In genomic region chr1:8394456-8395321, GRCh38 we compare ENCODE assay signal across 8 cellular contexts.
DNase-seq lines count a peak whose midpoint lies in the region; ATAC-seq and TF ChIP-seq lines count a peak whose summit lies in the region.

No MANE protein-coding gene starts in this region.

- CTCF ChIA-PET in activated CD4-positive, alpha-beta memory T cell treated with anti-CD3 and anti-CD28 coated beads for 36 hours (lab: Charles Lee) = interaction anchor here (6.1 kb wide), 1 partner anchor 15 kb away, joined by 28 read pairs; no protein-coding TSS in a partner anchor

- no peaks in the 10 kb centered on the region for H3K27me3 ChIP-seq in thoracic aorta (replicated peaks; ENCODE audit: insufficient read depth)

- H3K27ac ChIP-seq in thoracic aorta = peak overlapping the region; percentile 58 to 61

- H3K4me3 Mint-ChIP-seq in activated CD4-positive, alpha-beta memory T cell treated with anti-CD3 and anti-CD28 coated beads for 36 hours = peak overlapping the region; percentile 63

- intact Hi-C loops in activated CD4-positive, alpha-beta memory T cell treated with anti-CD3 and anti-CD28 coated beads for 36 hours (cut with micrococcal nuclease) = loop anchor here (1.0 to 10.0 kb wide), 5 partner anchors 146 to 480 kb away; partner anchors contain the start of gene ENO1

- no peaks in the 10 kb centered on the region for H3K9me3 Mint-ChIP-seq in activated CD4-positive, alpha-beta memory T cell treated with anti-CD3 and anti-CD28 coated beads for 36 hours

- peak overlapping the region; percentile 38 for H3K4me3 ChIP-seq in thoracic aorta

- POLR2A ChIA-PET in activated CD4-positive, alpha-beta memory T cell treated with anti-CD3 and anti-CD28 coated beads for 36 hours (lab: Charles Lee) = interaction anchor here (1.1 kb wide), 1 partner anchor 27 kb away, joined by 3 read pairs; no protein-coding TSS in a partner anchor

- DNase-seq in activated effector memory CD4-positive, alpha-beta T cell treated with anti-CD3 and anti-CD28 coated beads, Interleukin-2, amount 50 U/mL, for 16 hours = peak; percentile 79
- DNase-seq in activated effector memory CD4-positive, alpha-beta T cell treated with Interleukin-2 at 50 U/mL for 16 hours = no peak
- peak; percentile 67 for DNase-seq in activated CD4-positive, alpha-beta memory T cell treated with anti-CD3 and anti-CD28 coated beads for 36 hours
- peak; percentile 33 for DNase-seq in hepatic stellate cell (ENCODE audit: low spot score)
- no peak for DNase-seq in thoracic aorta (ENCODE audit: low spot score)
- no peak for DNase-seq in NCI-H1930 (lab: John Stamatoyannopoulos, UW)

- peaks cover 87% of the 10 kb centered on the region for H3K4me1 Mint-ChIP-seq in activated CD4-positive, alpha-beta memory T cell treated with anti-CD3 and anti-CD28 coated beads for 36 hours (ENCODE audit: low read depth)

- H3K9me3 ChIP-seq in thoracic aorta = no peaks in the 10 kb centered on the region

- TF ChIP-seq CTCF in thoracic aorta (IDR thresholded peaks at IDR 0.05) = no peak

- peaks cover 55 to 86% of the 10 kb centered on the region in 2 donors for H3K4me1 ChIP-seq in thoracic aorta (ENCODE audit: control insufficient read depth in 1 of 2, low read depth in 2 of 2)

- peaks cover 13% of the 10 kb centered on the region for H3K36me3 Mint-ChIP-seq in activated CD4-positive, alpha-beta memory T cell treated with anti-CD3 and anti-CD28 coated beads for 36 hours

- ATAC-seq in thoracic aorta (ENCODE audit: insufficient number of reproducible peaks, low FRiP score, low read depth) = no peak
- no peak for ATAC-seq in HG03378 (IDR thresholded peaks at IDR 0.05; ENCODE audit: unreplicated experiment)
- ATAC-seq in HG02571 (IDR thresholded peaks at IDR 0.05; ENCODE audit: unreplicated experiment) = no peak

- peak overlapping the region; percentile 79 for H3K27ac Mint-ChIP-seq in activated CD4-positive, alpha-beta memory T cell treated with anti-CD3 and anti-CD28 coated beads for 36 hours

- H3K36me3 ChIP-seq in thoracic aorta = no peaks in the 10 kb centered on the region

- no peaks in the 10 kb centered on the region for H3K27me3 Mint-ChIP-seq in activated CD4-positive, alpha-beta memory T cell treated with anti-CD3 and anti-CD28 coated beads for 36 hours

Comparison
In these comparisons a context has a peak if more than half of its experiments do, and no peak if none do; other contexts are left out.
1. DNase-seq: peak in activated effector memory CD4-positive, alpha-beta T cell treated with anti-CD3 and anti-CD28 coated beads, Interleukin-2, amount 50 U/mL, for 16 hours (single experiment), activated CD4-positive, alpha-beta memory T cell treated with anti-CD3 and anti-CD28 coated beads for 36 hours (single experiment) and hepatic stellate cell (single experiment); none in activated effector memory CD4-positive, alpha-beta T cell treated with Interleukin-2 at 50 U/mL for 16 hours (single experiment), thoracic aorta (single experiment) and NCI-H1930 (0 of 2).